In the genomic region with DNA sequence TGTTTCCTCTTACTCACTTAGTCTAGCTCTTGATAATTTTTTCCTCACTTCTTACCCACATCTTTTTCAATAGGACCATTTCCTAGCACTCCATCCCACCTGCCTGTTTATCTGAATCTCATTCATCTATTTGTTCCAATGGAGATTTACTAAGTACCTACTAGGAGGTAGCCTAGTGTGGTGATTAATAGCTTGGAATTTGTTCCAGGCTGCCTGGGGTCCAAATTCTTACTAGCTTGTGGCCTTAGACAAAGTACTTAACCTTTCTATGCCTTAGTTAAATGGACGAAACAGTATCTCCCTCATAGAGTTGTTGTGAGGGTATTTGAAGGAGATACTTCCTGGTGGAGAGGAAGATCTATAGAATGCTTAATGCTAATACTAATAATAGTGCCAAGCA, we compare ENCODE assay signal across 16 cellular contexts.
"Had no signal": no experiment of that assay in that cellular context is flagged by ENCODE, and none has a peak within 500 bp of the region (broad histone marks: within the 10 kb centered on the region; RNA-seq: fewer than 3 reads in every experiment).

No MANE protein-coding gene starts in this region.

- H3K27me3 Mint-ChIP-seq: dendritic cell treated with granulocyte-macrophage colony-stimulating factor and Interleukin-4, amounts not matched to agents 40 ng/mL and 50 ng/mL, for 4 days had no signal

- H3K9me3 Mint-ChIP-seq: dendritic cell treated with granulocyte-macrophage colony-stimulating factor and Interleukin-4, amounts not matched to agents 40 ng/mL and 50 ng/mL, for 4 days had no signal

- H3K9me3 ChIP-seq: mucosa of descending colon, transverse colon had no signal

- H3K27me3 ChIP-seq: transverse colon had no signal

- DNase-seq: activated CD8-positive, alpha-beta memory T cell treated with anti-CD3 and anti-CD28 coated beads, Interleukin-2, amount 50 U/mL, for 4 hours; activated CD8-positive, alpha-beta T cell treated with anti-CD3 and anti-CD28 coated beads, Interleukin-2, amount 10 ng/mL, durations not matched to agents 7 days and 5 days; activated naive CD4-positive, alpha-beta T cell; anterior cingulate cortex; cerebellar nuclear complex; effector memory CD4-positive, alpha-beta T cell; mucosa of descending colon; naive thymus-derived CD4-positive, alpha-beta T cell; retina; stimulated activated CD4-positive, alpha-beta T cell treated with anti-CD3 and anti-CD28 coated beads, Interleukin-4, amount 100 ng/mL, for 1 hour; stimulated activated naive CD4-positive, alpha-beta T cell treated with Interleukin-2 at 50 U/mL for 16 hours; substantia nigra; T1000; transverse colon had no signal

- H3K27ac ChIP-seq: epithelial cell of prostate, transverse colon had no signal

- ATAC-seq: activated CD8-positive, alpha-beta T cell treated with anti-CD3 and anti-CD28 coated beads, Interleukin-2, amount 10 ng/mL, durations not matched to agents 7 days and 5 days; mucosa of descending colon; naive thymus-derived CD4-positive, alpha-beta T cell had no signal

- H3K36me3 ChIP-seq: transverse colon had no signal

- H3K4me3 ChIP-seq: mucosa of descending colon, transverse colon had no signal

- H3K4me3 Mint-ChIP-seq: activated CD8-positive, alpha-beta T cell treated with anti-CD3 and anti-CD28 coated beads, Interleukin-2, amount 10 ng/mL, durations not matched to agents 7 days and 5 days; dendritic cell treated with granulocyte-macrophage colony-stimulating factor and Interleukin-4, amounts not matched to agents 40 ng/mL and 50 ng/mL, for 4 days had no signal
